16 cellular contexts compared by ENCODE assay signal in the genomic region with DNA sequence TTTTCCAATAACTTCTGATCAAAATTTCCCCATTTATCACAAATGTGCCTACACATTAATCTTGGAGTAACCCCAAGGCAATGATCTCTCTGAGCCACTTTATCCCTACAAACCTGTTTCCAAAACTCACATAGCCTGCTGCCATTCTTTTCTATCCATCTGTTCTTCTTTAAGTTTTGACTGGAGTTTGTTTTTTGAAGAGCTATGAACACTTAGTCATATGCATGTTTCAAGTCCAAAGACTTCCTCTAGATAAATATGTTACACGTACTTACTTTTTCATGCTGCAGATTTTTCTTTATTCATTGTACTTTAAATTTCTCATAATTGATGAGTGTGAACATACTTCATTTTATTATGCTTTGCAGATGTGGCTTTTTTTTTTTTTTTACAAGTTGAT.
"Had no signal": no experiment of that assay in that cellular context is flagged by ENCODE, and none has a peak within 500 bp of the region (broad histone marks: within the 10 kb centered on the region; RNA-seq: fewer than 3 reads in every experiment).

No MANE protein-coding gene starts in this region.

- H3K36me3 ChIP-seq: breast epithelium, left ventricle myocardium inferior, sigmoid colon had no signal

- H3K27ac Mint-ChIP-seq: activated CD4-positive, alpha-beta T cell treated with anti-CD3 and anti-CD28 coated beads, Interleukin-2, amount 10 ng/mL, durations not matched to agents 24 days and 14 days; activated naive CD4-positive, alpha-beta T cell treated with anti-CD3 and anti-CD28 coated beads, Interleukin-2, amount 50 U/mL, for 72 hours; type B pancreatic cell had no signal

- H3K36me3 Mint-ChIP-seq: activated naive CD4-positive, alpha-beta T cell treated with anti-CD3 and anti-CD28 coated beads, Interleukin-2, amount 50 U/mL, for 72 hours had no signal

- H3K27ac ChIP-seq: left ventricle myocardium inferior, sigmoid colon had no signal

- H3K4me3 Mint-ChIP-seq: activated CD4-positive, alpha-beta T cell treated with anti-CD3 and anti-CD28 coated beads, Interleukin-2, amount 10 ng/mL, durations not matched to agents 24 days and 14 days; nephron progenitor cell; type B pancreatic cell had no signal

- H3K27me3 Mint-ChIP-seq: type B pancreatic cell had no signal

- H3K4me3 ChIP-seq: breast epithelium, left ventricle myocardium inferior, sigmoid colon had no signal

- H3K4me1 ChIP-seq: breast epithelium, left ventricle myocardium inferior had no signal

- H3K9me3 ChIP-seq: breast epithelium, left ventricle myocardium inferior, sigmoid colon had no signal

- H3K27me3 ChIP-seq: breast epithelium, sigmoid colon had no signal

- FAIRE-seq: colon, kidney had no signal

- ATAC-seq: SK-N-SH treated with all-trans-retinoic acid at 6 μM for 48 hours had no signal

- H3K4me1 Mint-ChIP-seq: activated CD4-positive, alpha-beta T cell treated with anti-CD3 and anti-CD28 coated beads, Interleukin-2, amount 10 ng/mL, durations not matched to agents 24 days and 14 days had no signal

- DNase-seq: activated CD4-positive, alpha-beta T cell treated with anti-CD3 and anti-CD28 coated beads, Interleukin-2, amount 10 ng/mL, durations not matched to agents 24 days and 14 days; amygdala; effector CD4-positive, alpha-beta T cell; head of caudate nucleus; kidney; left ventricle myocardium inferior; mesenchymal stem cell; nephron progenitor cell; sigmoid colon; stimulated activated CD4-positive, alpha-beta T cell treated with anti-CD3 and anti-CD28 coated beads, Interleukin-2, amount 100 ng/mL, for 24 hours; stimulated activated naive CD4-positive, alpha-beta T cell treated with Interleukin-2 at 50 U/mL for 16 hours had no signal
